ENCODE assay signal across 1 cellular context in genomic region chr16:56931769-56932587, GRCh38.
TF ChIP-seq lines count a peak whose summit lies in the region.

A gene with protein sequence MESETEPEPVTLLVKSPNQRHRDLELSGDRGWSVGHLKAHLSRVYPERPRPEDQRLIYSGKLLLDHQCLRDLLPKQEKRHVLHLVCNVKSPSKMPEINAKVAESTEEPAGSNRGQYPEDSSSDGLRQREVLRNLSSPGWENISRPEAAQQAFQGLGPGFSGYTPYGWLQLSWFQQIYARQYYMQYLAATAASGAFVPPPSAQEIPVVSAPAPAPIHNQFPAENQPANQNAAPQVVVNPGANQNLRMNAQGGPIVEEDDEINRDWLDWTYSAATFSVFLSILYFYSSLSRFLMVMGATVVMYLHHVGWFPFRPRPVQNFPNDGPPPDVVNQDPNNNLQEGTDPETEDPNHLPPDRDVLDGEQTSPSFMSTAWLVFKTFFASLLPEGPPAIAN (plus strand): TSS chr16:56932142. CDS start chr16:56932245, 103 bp downstream.

TF ChIP-seq in HepG2, 621 proteins besides CTCF, POLR2A, EP300 and RAD21 (continued from another document and continues in another):
- TF ChIP-seq, protein P1, sequence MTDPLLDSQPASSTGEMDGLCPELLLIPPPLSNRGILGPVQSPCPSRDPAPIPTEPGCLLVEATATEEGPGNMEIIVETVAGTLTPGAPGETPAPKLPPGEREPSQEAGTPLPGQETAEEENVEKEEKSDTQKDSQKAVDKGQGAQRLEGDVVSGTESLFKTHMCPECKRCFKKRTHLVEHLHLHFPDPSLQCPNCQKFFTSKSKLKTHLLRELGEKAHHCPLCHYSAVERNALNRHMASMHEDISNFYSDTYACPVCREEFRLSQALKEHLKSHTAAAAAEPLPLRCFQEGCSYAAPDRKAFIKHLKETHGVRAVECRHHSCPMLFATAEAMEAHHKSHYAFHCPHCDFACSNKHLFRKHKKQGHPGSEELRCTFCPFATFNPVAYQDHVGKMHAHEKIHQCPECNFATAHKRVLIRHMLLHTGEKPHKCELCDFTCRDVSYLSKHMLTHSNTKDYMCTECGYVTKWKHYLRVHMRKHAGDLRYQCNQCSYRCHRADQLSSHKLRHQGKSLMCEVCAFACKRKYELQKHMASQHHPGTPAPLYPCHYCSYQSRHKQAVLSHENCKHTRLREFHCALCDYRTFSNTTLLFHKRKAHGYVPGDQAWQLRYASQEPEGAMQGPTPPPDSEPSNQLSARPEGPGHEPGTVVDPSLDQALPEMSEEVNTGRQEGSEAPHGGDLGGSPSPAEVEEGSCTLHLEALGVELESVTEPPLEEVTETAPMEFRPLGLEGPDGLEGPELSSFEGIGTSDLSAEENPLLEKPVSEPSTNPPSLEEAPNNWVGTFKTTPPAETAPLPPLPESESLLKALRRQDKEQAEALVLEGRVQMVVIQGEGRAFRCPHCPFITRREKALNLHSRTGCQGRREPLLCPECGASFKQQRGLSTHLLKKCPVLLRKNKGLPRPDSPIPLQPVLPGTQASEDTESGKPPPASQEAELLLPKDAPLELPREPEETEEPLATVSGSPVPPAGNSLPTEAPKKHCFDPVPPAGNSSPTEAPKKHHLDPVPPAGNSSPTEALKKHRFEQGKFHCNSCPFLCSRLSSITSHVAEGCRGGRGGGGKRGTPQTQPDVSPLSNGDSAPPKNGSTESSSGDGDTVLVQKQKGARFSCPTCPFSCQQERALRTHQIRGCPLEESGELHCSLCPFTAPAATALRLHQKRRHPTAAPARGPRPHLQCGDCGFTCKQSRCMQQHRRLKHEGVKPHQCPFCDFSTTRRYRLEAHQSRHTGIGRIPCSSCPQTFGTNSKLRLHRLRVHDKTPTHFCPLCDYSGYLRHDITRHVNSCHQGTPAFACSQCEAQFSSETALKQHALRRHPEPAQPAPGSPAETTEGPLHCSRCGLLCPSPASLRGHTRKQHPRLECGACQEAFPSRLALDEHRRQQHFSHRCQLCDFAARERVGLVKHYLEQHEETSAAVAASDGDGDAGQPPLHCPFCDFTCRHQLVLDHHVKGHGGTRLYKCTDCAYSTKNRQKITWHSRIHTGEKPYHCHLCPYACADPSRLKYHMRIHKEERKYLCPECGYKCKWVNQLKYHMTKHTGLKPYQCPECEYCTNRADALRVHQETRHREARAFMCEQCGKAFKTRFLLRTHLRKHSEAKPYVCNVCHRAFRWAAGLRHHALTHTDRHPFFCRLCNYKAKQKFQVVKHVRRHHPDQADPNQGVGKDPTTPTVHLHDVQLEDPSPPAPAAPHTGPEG (CRISPR knock-in tag; IDR thresholded peaks at IDR 0.05), result no peak
- peak; percentile 80 for TF ChIP-seq ZNF574 (CRISPR knock-in tag; IDR thresholded peaks at IDR 0.05)
- TF ChIP-seq, protein P2, sequence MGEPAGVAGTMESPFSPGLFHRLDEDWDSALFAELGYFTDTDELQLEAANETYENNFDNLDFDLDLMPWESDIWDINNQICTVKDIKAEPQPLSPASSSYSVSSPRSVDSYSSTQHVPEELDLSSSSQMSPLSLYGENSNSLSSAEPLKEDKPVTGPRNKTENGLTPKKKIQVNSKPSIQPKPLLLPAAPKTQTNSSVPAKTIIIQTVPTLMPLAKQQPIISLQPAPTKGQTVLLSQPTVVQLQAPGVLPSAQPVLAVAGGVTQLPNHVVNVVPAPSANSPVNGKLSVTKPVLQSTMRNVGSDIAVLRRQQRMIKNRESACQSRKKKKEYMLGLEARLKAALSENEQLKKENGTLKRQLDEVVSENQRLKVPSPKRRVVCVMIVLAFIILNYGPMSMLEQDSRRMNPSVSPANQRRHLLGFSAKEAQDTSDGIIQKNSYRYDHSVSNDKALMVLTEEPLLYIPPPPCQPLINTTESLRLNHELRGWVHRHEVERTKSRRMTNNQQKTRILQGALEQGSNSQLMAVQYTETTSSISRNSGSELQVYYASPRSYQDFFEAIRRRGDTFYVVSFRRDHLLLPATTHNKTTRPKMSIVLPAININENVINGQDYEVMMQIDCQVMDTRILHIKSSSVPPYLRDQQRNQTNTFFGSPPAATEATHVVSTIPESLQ (CRISPR knock-in tag; conservative IDR thresholded peaks at IDR 0.05), result 0 out of 2 replicates have a peak, but pooled peaks have one; percentile 75
- no peak for TF ChIP-seq CENPX (CRISPR knock-in tag; IDR thresholded peaks at IDR 0.05)
- TF ChIP-seq SRF (IDR thresholded peaks at IDR 0.05; ENCODE audit: low read depth, low read length), result peak; percentile 56; the same call in 1 of the 2 replicates
- no peak for TF ChIP-seq TCF7L2 (IDR thresholded peaks at IDR 0.05; ENCODE audit: low read depth, low read length)
- no peak for TF ChIP-seq ZNF607 (CRISPR knock-in tag; IDR thresholded peaks at IDR 0.05; ENCODE audit: borderline replicate concordance)
- TF ChIP-seq NFKBIZ (CRISPR knock-in tag; IDR thresholded peaks at IDR 0.05), result peak; percentile 85; the same call in 1 of the 2 replicates
- TF ChIP-seq, protein P3, sequence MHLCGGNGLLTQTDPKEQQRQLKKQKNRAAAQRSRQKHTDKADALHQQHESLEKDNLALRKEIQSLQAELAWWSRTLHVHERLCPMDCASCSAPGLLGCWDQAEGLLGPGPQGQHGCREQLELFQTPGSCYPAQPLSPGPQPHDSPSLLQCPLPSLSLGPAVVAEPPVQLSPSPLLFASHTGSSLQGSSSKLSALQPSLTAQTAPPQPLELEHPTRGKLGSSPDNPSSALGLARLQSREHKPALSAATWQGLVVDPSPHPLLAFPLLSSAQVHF (CRISPR knock-in tag; IDR thresholded peaks at IDR 0.05), result peak; percentile 85; the same call in 1 of the 2 replicates
- TF ChIP-seq SUZ12 (IDR thresholded peaks at IDR 0.05; ENCODE audit: low read depth, low read length), result no peak
- no peak; the same call in 1 of the 2 replicates for TF ChIP-seq ZNF318 (CRISPR knock-in tag; IDR thresholded peaks at IDR 0.05)
- peak; percentile 100 for TF ChIP-seq DMAP1 (CRISPR knock-in tag; IDR thresholded peaks at IDR 0.05)
- TF ChIP-seq TBX2 (CRISPR knock-in tag; IDR thresholded peaks at IDR 0.05; ENCODE audit: borderline replicate concordance), result peak; percentile 97
- TF ChIP-seq ZNF101 (CRISPR knock-in tag; IDR thresholded peaks at IDR 0.05; ENCODE audit: borderline replicate concordance, low read depth), result no peak
- TF ChIP-seq ZFP1 (CRISPR knock-in tag; IDR thresholded peaks at IDR 0.05), result no peak; the same call in 1 of the 2 replicates
- TF ChIP-seq NFKB2 (CRISPR knock-in tag; IDR thresholded peaks at IDR 0.05; ENCODE audit: borderline replicate concordance), result peak; percentile 72
- no peak for TF ChIP-seq AGO1 (IDR thresholded peaks at IDR 0.05; ENCODE audit: low read depth, low read length, poor library complexity, severe bottlenecking)
- peak; percentile 43 for TF ChIP-seq BRD4 (CRISPR knock-in tag; IDR thresholded peaks at IDR 0.05)
- TF ChIP-seq SOX5 (CRISPR knock-in tag; IDR thresholded peaks at IDR 0.05; ENCODE audit: borderline replicate concordance), result no peak; the same call in 1 of the 2 replicates
- no peak for TF ChIP-seq ZNF460 (CRISPR knock-in tag; IDR thresholded peaks at IDR 0.05; ENCODE audit: borderline replicate concordance)
- TF ChIP-seq ZC3H4 (CRISPR knock-in tag; IDR thresholded peaks at IDR 0.05; ENCODE audit: borderline replicate concordance), result no peak
- TF ChIP-seq, protein P4, sequence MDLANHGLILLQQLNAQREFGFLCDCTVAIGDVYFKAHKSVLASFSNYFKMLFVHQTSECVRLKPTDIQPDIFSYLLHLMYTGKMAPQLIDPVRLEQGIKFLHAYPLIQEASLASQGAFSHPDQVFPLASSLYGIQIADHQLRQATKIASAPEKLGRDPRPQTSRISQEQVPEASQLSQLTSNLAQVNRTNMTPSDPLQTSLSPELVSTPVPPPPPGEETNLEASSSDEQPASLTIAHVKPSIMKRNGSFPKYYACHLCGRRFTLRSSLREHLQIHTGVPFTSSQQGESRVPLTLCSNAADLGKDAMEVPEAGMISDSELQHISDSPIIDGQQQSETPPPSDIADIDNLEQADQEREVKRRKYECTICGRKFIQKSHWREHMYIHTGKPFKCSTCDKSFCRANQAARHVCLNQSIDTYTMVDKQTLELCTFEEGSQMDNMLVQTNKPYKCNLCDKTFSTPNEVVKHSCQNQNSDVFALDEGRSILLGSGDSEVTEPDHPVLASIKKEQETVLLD (CRISPR knock-in tag; IDR thresholded peaks at IDR 0.05; ENCODE audit: low read depth), result peak; percentile 79; the same call in 1 of the 2 replicates
- TF ChIP-seq, protein P5, sequence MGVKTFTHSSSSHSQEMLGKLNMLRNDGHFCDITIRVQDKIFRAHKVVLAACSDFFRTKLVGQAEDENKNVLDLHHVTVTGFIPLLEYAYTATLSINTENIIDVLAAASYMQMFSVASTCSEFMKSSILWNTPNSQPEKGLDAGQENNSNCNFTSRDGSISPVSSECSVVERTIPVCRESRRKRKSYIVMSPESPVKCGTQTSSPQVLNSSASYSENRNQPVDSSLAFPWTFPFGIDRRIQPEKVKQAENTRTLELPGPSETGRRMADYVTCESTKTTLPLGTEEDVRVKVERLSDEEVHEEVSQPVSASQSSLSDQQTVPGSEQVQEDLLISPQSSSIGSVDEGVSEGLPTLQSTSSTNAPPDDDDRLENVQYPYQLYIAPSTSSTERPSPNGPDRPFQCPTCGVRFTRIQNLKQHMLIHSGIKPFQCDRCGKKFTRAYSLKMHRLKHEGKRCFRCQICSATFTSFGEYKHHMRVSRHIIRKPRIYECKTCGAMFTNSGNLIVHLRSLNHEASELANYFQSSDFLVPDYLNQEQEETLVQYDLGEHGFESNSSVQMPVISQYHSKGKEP (CRISPR knock-in tag; IDR thresholded peaks at IDR 0.05), result 0 out of 2 replicates have a peak, but pooled peaks have one; percentile 80
- TF ChIP-seq NR1H2 (CRISPR knock-in tag; IDR thresholded peaks at IDR 0.05; ENCODE audit: borderline replicate concordance, low read depth), result peak; percentile 84; the same call in 1 of the 2 replicates
